Comparison of ENCODE assay signal across 17 cellular contexts in genomic region chr17:78300962-78301820, GRCh38. TPM values are rescaled to one million over a fixed set of nuclear protein-coding genes. Genes with fewer than 3 reads are reported as not detected.
DNase-seq lines count a peak whose midpoint lies in the region; ATAC-seq and TF ChIP-seq lines count a peak whose summit lies in the region.
"Had no signal": no experiment of that assay in that cellular context is flagged by ENCODE, and none has a peak within 500 bp of the region (broad histone marks: within the 10 kb centered on the region; RNA-seq: fewer than 3 reads in every experiment).

No MANE protein-coding gene starts in this region.

- no peaks in the 10 kb centered on the region for H3K27me3 Mint-ChIP-seq in MCF 10A (ENCODE audit: insufficient read depth, unreplicated experiment)
- H3K27me3 Mint-ChIP-seq in endothelial cell (ENCODE audit: unreplicated experiment): peaks cover 8% of the 10 kb centered on the region
- H3K27me3 Mint-ChIP-seq in stimulated activated memory B cell treated with anti-CD40 and anti-IgM and Interleukin-4, amounts not matched to agents 10 μg/mL and 1 μg/mL and 100 μg/mL, for 72 hours: no peaks in the 10 kb centered on the region

- intact Hi-C loops in MCF 10A (cut with micrococcal nuclease): no loop called here
- intact Hi-C loops in breast epithelium (cut with DNase I; ENCODE audit: low total_unique reads): no loop called here
- intact Hi-C loops in Panc1 (cut with micrococcal nuclease; ENCODE audit: unreplicated experiment): no loop called here

- H3K36me3 ChIP-seq in breast epithelium (no peaks in the 10 kb centered on the region), Panc1 (ENCODE audit: control insufficient read depth, insufficient read depth, low read length) (no peaks in the 10 kb centered on the region)
- H3K36me3 ChIP-seq: left lung had no signal

- H3K4me1 Mint-ChIP-seq in MCF 10A (ENCODE audit: insufficient read depth, unreplicated experiment) (peaks cover 8% of the 10 kb centered on the region), endothelial cell (ENCODE audit: unreplicated experiment) (peaks cover 16% of the 10 kb centered on the region)
- peaks cover 6% of the 10 kb centered on the region for H3K4me1 Mint-ChIP-seq in stimulated activated memory B cell treated with anti-CD40 and anti-IgM and Interleukin-4, amounts not matched to agents 10 μg/mL and 1 μg/mL and 100 μg/mL, for 72 hours
- H3K4me1 Mint-ChIP-seq: B cell had no signal

- in situ Hi-C loops in Panc1 (cut with HindIII; ENCODE audit: low pct_unique_long_range_greater_than_20kb, low sequenced_read_pairs): no loop called here

- H3K27me3 ChIP-seq in breast epithelium (no peaks in the 10 kb centered on the region), Panc1 (ENCODE audit: control insufficient read depth, insufficient read depth, low read length) (no peaks in the 10 kb centered on the region)
- H3K27me3 ChIP-seq: left lung had no signal

- H3K9me3 Mint-ChIP-seq in MCF 10A (ENCODE audit: unreplicated experiment) (no peaks in the 10 kb centered on the region), endothelial cell (ENCODE audit: unreplicated experiment) (no peaks in the 10 kb centered on the region)
- H3K9me3 Mint-ChIP-seq in stimulated activated memory B cell treated with anti-CD40 and anti-IgM and Interleukin-4, amounts not matched to agents 10 μg/mL and 1 μg/mL and 100 μg/mL, for 72 hours: peaks cover 3% of the 10 kb centered on the region
- H3K9me3 Mint-ChIP-seq: natural killer cell treated with Interleukin-12 subunit alpha and Interleukin-12 subunit beta and Interleukin-15 and Interleukin-18, amount 100 ng/mL, for 72 hours had no signal

- no peak for TF ChIP-seq POLR2A in breast epithelium (IDR thresholded peaks at IDR 0.05)

- no peak overlapping the region for H3K4me3 ChIP-seq in breast epithelium
- no peak overlapping the region for H3K4me3 ChIP-seq in Panc1 (ENCODE audit: low read depth in 2 of 2, low read length in 2 of 2)
- H3K4me3 ChIP-seq: left lung, skin epidermis had no signal

- no peaks in the 10 kb centered on the region for H3K4me1 ChIP-seq in breast epithelium
- H3K4me1 ChIP-seq in Panc1 (ENCODE audit: control insufficient read depth, insufficient read depth, low read length): no peaks in the 10 kb centered on the region; the same call in 1 of the 2 replicates

- no peak overlapping the region for H3K27ac ChIP-seq in breast epithelium
- peak overlapping the region; percentile 64; the same call in 1 of the 2 replicates for H3K27ac ChIP-seq in Panc1 (ENCODE audit: low read length)
- H3K27ac ChIP-seq: left lung had no signal

- TF ChIP-seq CTCF in MCF 10A (IDR thresholded peaks at IDR 0.05; ENCODE audit: unreplicated experiment) (no peak), breast epithelium (IDR thresholded peaks at IDR 0.05) (no peak), Panc1 (IDR thresholded peaks at IDR 0.05) (no peak), endothelial cell (IDR thresholded peaks at IDR 0.05; ENCODE audit: unreplicated experiment) (no peak)

- no peaks in the 10 kb centered on the region for H3K36me3 Mint-ChIP-seq in MCF 10A (ENCODE audit: insufficient read depth, unreplicated experiment)
- H3K36me3 Mint-ChIP-seq in endothelial cell (ENCODE audit: low read depth, unreplicated experiment): no peaks in the 10 kb centered on the region
- H3K36me3 Mint-ChIP-seq in stimulated activated memory B cell treated with anti-CD40 and anti-IgM and Interleukin-4, amounts not matched to agents 10 μg/mL and 1 μg/mL and 100 μg/mL, for 72 hours: no peaks in the 10 kb centered on the region
- H3K36me3 Mint-ChIP-seq: natural killer cell treated with Interleukin-12 subunit alpha and Interleukin-12 subunit beta and Interleukin-15 and Interleukin-18, amount 100 ng/mL, for 72 hours had no signal

- peak; percentile 50 for DNase-seq in MCF 10A (ENCODE audit: unreplicated experiment)
- DNase-seq in breast epithelium (ENCODE audit: low spot score in 2 of 2): no peak
- no peak for DNase-seq in Panc1 (ENCODE audit: low read depth, low spot score)
- DNase-seq in endothelial cell (ENCODE audit: low spot score): no peak
- no peak for DNase-seq in DMS 273 (lab: John Stamatoyannopoulos, UW; ENCODE audit: unreplicated experiment)
- no peak for DNase-seq in NCI-H748 (lab: John Stamatoyannopoulos, UW; ENCODE audit: unreplicated experiment)
- DNase-seq: activated CD4-positive, alpha-beta T cell treated with anti-CD3 and anti-CD28 coated beads for 1 hour; activated effector memory CD4-positive, alpha-beta T cell treated with anti-CD3 and anti-CD28 coated beads, Interleukin-2, amount 50 U/mL, for 16 hours; GDM1; left lung; NCI-H1694; NCI-H748 treated with DMSO at 0.1 percent for 48 hours had no signal

- CTCF ChIA-PET in MCF 10A (lab: Yijun Ruan, JAX) (interaction anchor here (0.7 to 0.8 kb wide), 2 partner anchors 14 to 406 kb away, joined by 3 read pairs; no protein-coding TSS in a partner anchor), Panc1 (lab: Charles Lee) (no interaction called here)

- H3K9me3 ChIP-seq in breast epithelium: no peaks in the 10 kb centered on the region
- no peaks in the 10 kb centered on the region for H3K9me3 ChIP-seq in Panc1 (ENCODE audit: control insufficient read depth, insufficient read depth, low read depth, low read length)
- H3K9me3 ChIP-seq: left lung had no signal

- peak; percentile 52; the same call in 1 of the 2 replicates for ATAC-seq in Panc1
- peak; percentile 15 for ATAC-seq in stimulated activated memory B cell treated with anti-CD40 and anti-IgM and Interleukin-4, amounts not matched to agents 10 μg/mL and 1 μg/mL and 100 μg/mL, for 72 hours
- no peak for ATAC-seq in GM19328 (IDR thresholded peaks at IDR 0.05; ENCODE audit: unreplicated experiment)
- ATAC-seq: left lung had no signal

- H3K27ac Mint-ChIP-seq in MCF 10A (ENCODE audit: low read depth, unreplicated experiment) (peak overlapping the region; percentile 73), endothelial cell (ENCODE audit: unreplicated experiment) (peak overlapping the region; percentile 45)
- peak overlapping the region; percentile 4 for H3K27ac Mint-ChIP-seq in stimulated activated memory B cell treated with anti-CD40 and anti-IgM and Interleukin-4, amounts not matched to agents 10 μg/mL and 1 μg/mL and 100 μg/mL, for 72 hours

- POLR2A ChIA-PET in MCF 10A (lab: Yijun Ruan, JAX) (interaction anchor here (1.0 to 2.1 kb wide), 2 partner anchors 8 to 13 kb away, joined by 3 to 7 read pairs; no protein-coding TSS in a partner anchor), Panc1 (lab: Charles Lee) (interaction anchor here (0.5 to 1.2 kb wide), 2 partner anchors 13 to 15 kb away, joined by 3 to 4 read pairs; no protein-coding TSS in a partner anchor)

- no TSS peak for BruUV-seq in MCF 10A (replicated peaks; lab: Mats Ljungman, UMichigan)
- no TSS peak for BruUV-seq in Panc1 (replicated peaks; lab: Mats Ljungman, UMichigan)

- no peak overlapping the region for H3K4me3 Mint-ChIP-seq in MCF 10A (ENCODE audit: unreplicated experiment)
- H3K4me3 Mint-ChIP-seq in endothelial cell (ENCODE audit: unreplicated experiment): no peak overlapping the region
- no peak overlapping the region for H3K4me3 Mint-ChIP-seq in stimulated activated memory B cell treated with anti-CD40 and anti-IgM and Interleukin-4, amounts not matched to agents 10 μg/mL and 1 μg/mL and 100 μg/mL, for 72 hours
- H3K4me3 Mint-ChIP-seq: B cell; natural killer cell treated with Interleukin-12 subunit alpha and Interleukin-12 subunit beta and Interleukin-15 and Interleukin-18, amount 100 ng/mL, for 72 hours had no signal

RNA-seq across cellular contexts. Expression of gene SOCS3, which starts 58.7 kb away (rescaled TPM):
- 2.5 and 4.8 TPM in 2 replicates for total RNA-seq in MCF 10A (2022)
- 100 to 1,000 TPM in 1 of 3 donors, 10 to 100 TPM in 2; 58.1 to 190 (median 76.4) TPM for total RNA-seq in breast epithelium
- 53.1 TPM for total RNA-seq in Panc1 (2021; ENCODE audit: unreplicated experiment)
- polyA plus RNA-seq in Panc1 (2012; ENCODE audit: insufficient read length): 30.5 TPM
- total RNA-seq in endothelial cell (ENCODE audit: unreplicated experiment): 30.2 TPM

Comparison
In these comparisons a context has a peak if more than half of its experiments do, and no peak if none do; other contexts are left out.
1. H3K27ac Mint-ChIP-seq: peak in every context shown above with its lines; median percentile 73 in MCF 10A; 45 in endothelial cell; 4 in stimulated activated memory B cell treated with anti-CD40 and anti-IgM and Interleukin-4, amounts not matched to agents 10 μg/mL and 1 μg/mL and 100 μg/mL, for 72 hours.